11 cellular contexts compared by ENCODE assay signal in genomic region chr22:41480397-41480735, GRCh38. TPM values are rescaled to one million over a fixed set of nuclear protein-coding genes. Genes with fewer than 3 reads are reported as not detected.
DNase-seq lines count a peak whose midpoint lies in the region; ATAC-seq and TF ChIP-seq lines count a peak whose summit lies in the region.
"Had no signal": no experiment of that assay in that cellular context is flagged by ENCODE, and none has a peak within 500 bp of the region (broad histone marks: within the 10 kb centered on the region; RNA-seq: fewer than 3 reads in every experiment).

No MANE protein-coding gene starts in this region.

- no peaks in the 10 kb centered on the region for H3K9me3 Mint-ChIP-seq in activated T-helper 17 cell treated with anti-CD3 and anti-CD28 coated beads, Interleukin-2, amount 50 U/mL, for 72 hours

- no peak overlapping the region for H3K4me3 Mint-ChIP-seq in activated T-helper 17 cell treated with anti-CD3 and anti-CD28 coated beads, Interleukin-2, amount 50 U/mL, for 72 hours

- peak overlapping the region; percentile 30 for H3K9ac ChIP-seq in skeletal muscle satellite cell (ENCODE audit: low read depth, low read length)

- DNase-seq in ELR (ENCODE audit: low read depth) (peak; percentile 68), foreskin fibroblast (peak; percentile 56 to 88), globus pallidus (ENCODE audit: low spot score) (no peak)
- DNase-seq in NK-92 treated with Interleukin-12 subunit alpha and Interleukin-12 subunit beta, amount 100 ng/mL, for 24 hours (lab: John Stamatoyannopoulos, UW) = no peak
- DNase-seq: activated CD4-positive, alpha-beta T cell treated with anti-CD3 and anti-CD28 coated beads for 48 hours; DMS79; OCI-M1 had no signal

- H3K27me3 Mint-ChIP-seq in activated T-helper 17 cell treated with anti-CD3 and anti-CD28 coated beads, Interleukin-2, amount 50 U/mL, for 72 hours = no peaks in the 10 kb centered on the region

- H3K27me3 ChIP-seq in skeletal muscle satellite cell (ENCODE audit: control insufficient read depth, insufficient read depth, low read length) = no peaks in the 10 kb centered on the region

- ATAC-seq in activated T-helper 17 cell treated with anti-CD3 and anti-CD28 coated beads, Interleukin-2, amount 50 U/mL, for 72 hours (replicated peaks) = no peak
- ATAC-seq in HG03439 (IDR thresholded peaks at IDR 0.05; ENCODE audit: unreplicated experiment) (no peak), GM21723 (IDR thresholded peaks at IDR 0.05; ENCODE audit: unreplicated experiment) (no peak)

- peak overlapping the region; percentile 56 for H3K4me2 ChIP-seq in skeletal muscle satellite cell (ENCODE audit: low read length)

- H3K4me3 ChIP-seq in foreskin fibroblast (ENCODE audit: low read depth in 1 of 2, low read length in 2 of 2) (no peak overlapping the region), skeletal muscle satellite cell (ENCODE audit: low read length) (no peak overlapping the region)

- peak overlapping the region; percentile 79 for H3K27ac Mint-ChIP-seq in activated T-helper 17 cell treated with anti-CD3 and anti-CD28 coated beads, Interleukin-2, amount 50 U/mL, for 72 hours

- H3K36me3 ChIP-seq in skeletal muscle satellite cell (ENCODE audit: insufficient read depth, low read length) = no peaks in the 10 kb centered on the region

- H3K9me3 ChIP-seq in skeletal muscle satellite cell (replicated peaks; ENCODE audit: low read length) = no peaks in the 10 kb centered on the region

- H3K4me1 Mint-ChIP-seq in activated T-helper 17 cell treated with anti-CD3 and anti-CD28 coated beads, Interleukin-2, amount 50 U/mL, for 72 hours = peaks cover 13% of the 10 kb centered on the region

- H3K4me1 ChIP-seq in skeletal muscle satellite cell (ENCODE audit: control insufficient read depth, insufficient read depth, low read length) = peaks cover 47% of the 10 kb centered on the region

- TF ChIP-seq CTCF in foreskin fibroblast (IDR thresholded peaks at IDR 0.05; ENCODE audit: low read depth, low read length) = no peak

- peaks cover 9% of the 10 kb centered on the region for H3K36me3 Mint-ChIP-seq in activated T-helper 17 cell treated with anti-CD3 and anti-CD28 coated beads, Interleukin-2, amount 50 U/mL, for 72 hours (ENCODE audit: low read depth)

RNA-seq across cellular contexts. Expression of gene ACO2, which starts 11.4 kb away (rescaled TPM):
- total RNA-seq in activated T-helper 17 cell treated with anti-CD3 and anti-CD28 coated beads, Interleukin-2, amount 50 U/mL, for 72 hours = 100 to 1,000 TPM in 1 of 2 donors, 10 to 100 TPM in 1; 67.8 to 106 TPM
- total RNA-seq in skeletal muscle satellite cell (2012; rRNA removed) = 73.8 and 74.8 TPM in 2 replicates

RNA-seq across cellular contexts. Expression of gene PHF5A, which starts 11.9 kb away (rescaled TPM):
- 10 to 100 TPM; 34.3 to 92.0 TPM for total RNA-seq in activated T-helper 17 cell treated with anti-CD3 and anti-CD28 coated beads, Interleukin-2, amount 50 U/mL, for 72 hours
- 53.2 and 54.4 TPM in 2 replicates for total RNA-seq in skeletal muscle satellite cell (2012; rRNA removed)

RNA-seq across cellular contexts. Expression of gene TOB2, which starts 33.8 kb away (rescaled TPM):
- 10 to 100 TPM; 38.5 to 40.8 TPM for total RNA-seq in activated T-helper 17 cell treated with anti-CD3 and anti-CD28 coated beads, Interleukin-2, amount 50 U/mL, for 72 hours
- 27.6 and 28.6 TPM in 2 replicates for total RNA-seq in skeletal muscle satellite cell (2012; rRNA removed)

Comparison
In these comparisons a context has a peak if more than half of its experiments do, and no peak if none do; other contexts are left out.
1. DNase-seq: peak in ELR (single experiment) and foreskin fibroblast (2 of 2); none in NK-92 treated with Interleukin-12 subunit alpha and Interleukin-12 subunit beta, amount 100 ng/mL, for 24 hours (single experiment) and globus pallidus (single experiment).